Comparison of ENCODE assay signal across 9 cellular contexts in genomic region chr5:10452768-10453331, GRCh38. TPM values are rescaled to one million over a fixed set of nuclear protein-coding genes. Genes with fewer than 3 reads are reported as not detected.
DNase-seq lines count a peak whose midpoint lies in the region; ATAC-seq, FAIRE-seq and TF ChIP-seq lines count a peak whose summit lies in the region.
"Had no signal": no experiment of that assay in that cellular context is flagged by ENCODE, and none has a peak within 500 bp of the region (broad histone marks: within the 10 kb centered on the region; RNA-seq: fewer than 3 reads in every experiment).

No MANE protein-coding gene starts in this region.

- H3K27me3 Mint-ChIP-seq in HFFc6 (ENCODE audit: insufficient read depth) = peaks cover 3% of the 10 kb centered on the region

- FAIRE-seq in urothelium cell line (lab: Jason Lieb, UNC) = peak; percentile 46

- peak overlapping the region; percentile 92; the same call in 1 of the 2 replicates for H3K27ac Mint-ChIP-seq in HFFc6

- no peaks in the 10 kb centered on the region for H3K36me3 Mint-ChIP-seq in HFFc6 (ENCODE audit: low read depth)

- peak overlapping the region; percentile 64; the same call in 1 of the 2 replicates for H3K4me3 Mint-ChIP-seq in HFFc6

- no peaks in the 10 kb centered on the region for H3K9me3 ChIP-seq in lung (ENCODE audit: control insufficient read depth in 2 of 2, insufficient read depth in 1 of 2, low read length in 1 of 2)
- H3K9me3 ChIP-seq: HAP-1 had no signal

- H3K27ac ChIP-seq in lung (ENCODE audit: low read depth in 1 of 2, low read length in 1 of 2) = peak overlapping the region in 1 of 2 donors; percentile 62

- 71 to 77% methylated on average over 10 of the region's 10 CpGs for WGBS in lung, 2 donors

- ATAC-seq in lung (ENCODE audit: insufficient read depth, low FRiP score) = no peak

- H3K4me1 ChIP-seq in lung (ENCODE audit: control insufficient read depth in 2 of 2, insufficient read depth in 2 of 2, low read length in 2 of 2) = peaks cover 0 to 22% of the 10 kb centered on the region in 2 donors
- H3K4me1 ChIP-seq: HAP-1 had no signal

- DNase-seq in 8988T (peak; percentile 75), GM03348 (ENCODE audit: low spot score) (peak; percentile 89), HFFc6 (peak; percentile 84), NCI-H1092 (lab: John Stamatoyannopoulos, UW) (peak; percentile 31), SHP77 treated with DMSO at 0.1 percent for 48 hours (lab: John Stamatoyannopoulos, UW) (peak; percentile 85), dedifferentiated amniotic fluid mesenchymal stem cell (ENCODE audit: extremely low spot score) (peak; percentile 90), lung (ENCODE audit: low spot score) (no peak), urothelium cell line (ENCODE audit: low spot score) (peak; percentile 87)

- H3K9me3 Mint-ChIP-seq in HFFc6 = no peaks in the 10 kb centered on the region

- H3K4me3 ChIP-seq in lung = no peak overlapping the region
- H3K4me3 ChIP-seq: HAP-1 had no signal

- H3K4me1 Mint-ChIP-seq in HFFc6 (ENCODE audit: low read depth) = peaks cover 64% of the 10 kb centered on the region

- H3K36me3 ChIP-seq in lung (ENCODE audit: control insufficient read depth in 2 of 2, insufficient read depth in 2 of 2, low read length in 2 of 2) = no peaks in the 10 kb centered on the region
- H3K36me3 ChIP-seq: HAP-1 had no signal

- no peaks in the 10 kb centered on the region for H3K27me3 ChIP-seq in lung (ENCODE audit: control insufficient read depth, insufficient read depth)

- peak; percentile 85 for TF ChIP-seq CTCF in HFFc6 (IDR thresholded peaks at IDR 0.05)
- TF ChIP-seq CTCF in lung (IDR thresholded peaks at IDR 0.05; ENCODE audit: control extremely low read depth, extremely low read depth) = peak; percentile 68

RNA-seq across cellular contexts. Expression of gene ROPN1L, which starts 11.2 kb away (rescaled TPM):
- under 1 TPM; 0.38 to 0.68 (median 0.47) TPM for total RNA-seq in HFFc6 (2021; fragmentation: NEBNext Ultra II Directional; extraction: Animal tissue kit (Norgen Biotek cat#: 25700))
- 10 to 100 TPM; 31.7 to 34.8 TPM for total RNA-seq in lung
- polyA plus RNA-seq in lung = 10 to 100 TPM; 12.0 to 22.8 TPM

Comparison
In these comparisons a context has a peak if more than half of its experiments do, and no peak if none do; other contexts are left out.
1. RNA of gene ROPN1L, which starts 11.2 kb away (total RNA-seq): 31.7 to 34.8 TPM in lung; 0.38 to 0.68 TPM in HFFc6; every median in the first group is over 10 times any median in the second.